ENCODE assay signal across 8 cellular contexts in genomic region chr3:181709537-181710279, GRCh38. TPM values are rescaled to one million over a fixed set of nuclear protein-coding genes. Genes with fewer than 3 reads are reported as not detected.
DNase-seq lines count a peak whose midpoint lies in the region; ATAC-seq, FAIRE-seq and TF ChIP-seq lines count a peak whose summit lies in the region.

No MANE protein-coding gene starts in this region.

- no peak for TF ChIP-seq POLR2A in IMR-90 (IDR thresholded peaks at IDR 0.05; ENCODE audit: low read depth, low read length)

- no peak overlapping the region for H2AK5ac ChIP-seq in IMR-90 (ENCODE audit: low read depth, low read length)

- H4K20me1 ChIP-seq in IMR-90 (ENCODE audit: insufficient read depth, low read length) = no peaks in the 10 kb centered on the region
- H4K20me1 ChIP-seq in OCI-LY3 (ENCODE audit: insufficient read depth, low read length) = no peaks in the 10 kb centered on the region

- no peak overlapping the region for H3K4me2 ChIP-seq in IMR-90 (ENCODE audit: low read depth, low read length)
- peak overlapping the region; percentile 72 for H3K4me2 ChIP-seq in OCI-LY3 (ENCODE audit: low read length)

- H3K9me1 ChIP-seq in IMR-90 (ENCODE audit: insufficient read depth, low read length) = no peaks in the 10 kb centered on the region

- H3K9me3 ChIP-seq in IMR-90 (ENCODE audit: control insufficient read depth, insufficient read depth, low read length) = no peaks in the 10 kb centered on the region
- H3K9me3 ChIP-seq in OCI-LY3 (ENCODE audit: insufficient read depth, low read length) = no peaks in the 10 kb centered on the region

- DNase-seq in activated gamma-delta T cell treated with Interleukin-2 at 50 U/mL for 16 hours (peak; percentile 41), activated gamma-delta T cell (lab: John Stamatoyannopoulos, UW) (no peak), IMR-90 (peak; percentile 44), activated T-helper 1 cell treated with Interleukin-2 at 50 U/mL for 16 hours (ENCODE audit: low read depth) (peak; percentile 20), frontal cortex (ENCODE audit: low spot score in 2 of 2) (no peak), posterior cingulate gyrus (peak; percentile 71 to 95 (median 82))

- H3K4ac ChIP-seq in IMR-90 (ENCODE audit: low read depth, low read length) = no peak overlapping the region

- dilution Hi-C loops in IMR-90 (cut with HindIII; ENCODE audit: low sequenced_read_pairs, unreplicated experiment) = no loop called here

- intact Hi-C loops in IMR-90 (cut with micrococcal nuclease) (loop anchor here (1.0 kb wide), 1 partner anchor 974 kb away; no protein-coding TSS in a partner anchor), posterior cingulate gyrus (cut with DNase I) (loop anchor here (1.0 to 5.0 kb wide), 3 partner anchors 549 to 974 kb away; no protein-coding TSS in a partner anchor)

- H4K5ac ChIP-seq in IMR-90 (ENCODE audit: low read depth, low read length) = no peak overlapping the region

- no peaks in the 10 kb centered on the region for H3K79me2 ChIP-seq in OCI-LY3 (ENCODE audit: low read length)

- H3K9ac ChIP-seq in IMR-90 (ENCODE audit: low read depth, low read length) (no peak overlapping the region), OCI-LY3 (ENCODE audit: low read length) (peak overlapping the region; percentile 35)

- no peak overlapping the region for H2AK9ac ChIP-seq in IMR-90 (replicated peaks; ENCODE audit: low read depth, low read length, poor library complexity)

- H3K56ac ChIP-seq in IMR-90 (ENCODE audit: extremely low read depth, insufficient read depth, low read length) = no peak overlapping the region

- in situ Hi-C loops in IMR-90 (cut with MboI; ENCODE audit: low sequenced_read_pairs) = loop anchor here (5.0 kb wide), 1 partner anchor 978 kb away; no protein-coding TSS in a partner anchor

- H3K14ac ChIP-seq in IMR-90 (replicated peaks; ENCODE audit: low read depth, low read length) = no peak overlapping the region

- H3K18ac ChIP-seq in IMR-90 (ENCODE audit: low read depth, low read length) = no peak overlapping the region

- TF ChIP-seq CTCF in IMR-90 (conservative IDR thresholded peaks at IDR 0.05; ENCODE audit: low read depth, low read length) (peak; percentile 73), OCI-LY3 (IDR thresholded peaks at IDR 0.05; ENCODE audit: low read depth, low read length) (peak; percentile 74)

- H2AFZ ChIP-seq in IMR-90 (replicated peaks; ENCODE audit: low read length, poor library complexity) (no peak overlapping the region), OCI-LY3 (ENCODE audit: low read depth, low read length) (peak overlapping the region; percentile 54)

- no peak overlapping the region for H2BK120ac ChIP-seq in IMR-90 (ENCODE audit: low read depth, low read length)

- 20% methylated on average over 1 of the region's 16 CpGs; no CpG with 5 or more reads in 1 of the 2 experiments for WGBS in IMR-90 (ENCODE audit: extremely low coverage in 2 of 2, insufficient read length in 1 of 2), 2 experiments

- no peak overlapping the region for H2BK15ac ChIP-seq in IMR-90 (ENCODE audit: low read depth, low read length)

- H3K4me1 ChIP-seq in IMR-90 (ENCODE audit: control insufficient read depth, insufficient read depth, low read length) (no peaks in the 10 kb centered on the region), OCI-LY3 (ENCODE audit: low read length) (peaks cover 9% of the 10 kb centered on the region)

- H4K8ac ChIP-seq in IMR-90 (ENCODE audit: low read depth in 2 of 2, low read length in 2 of 2) = no peak overlapping the region

- H2BK5ac ChIP-seq in IMR-90 (ENCODE audit: low read depth, low read length, poor library complexity, severe bottlenecking) = no peak overlapping the region

- POLR2A ChIA-PET in IMR-90 (lab: Charles Lee; ENCODE audit: unreplicated experiment) = no interaction called here

- H3K79me1 ChIP-seq in IMR-90 (ENCODE audit: low read depth in 1 of 2, low read length in 2 of 2) = no peaks in the 10 kb centered on the region

- CTCF ChIA-PET in IMR-90 (lab: Yijun Ruan, JAX) = interaction anchor here (0.6 to 1.3 kb wide), 5 partner anchors 867 to 1373 kb away, joined by 3 to 16 read pairs (median 4); no protein-coding TSS in a partner anchor

- no peak overlapping the region for H3K27ac ChIP-seq in IMR-90 (ENCODE audit: insufficient read depth, low read length)
- H3K27ac ChIP-seq in OCI-LY3 (ENCODE audit: low read length) = no peak overlapping the region

- no peaks in the 10 kb centered on the region for H3K36me3 ChIP-seq in IMR-90 (ENCODE audit: control insufficient read depth, insufficient read depth, low read length)
- no peaks in the 10 kb centered on the region for H3K36me3 ChIP-seq in OCI-LY3 (replicated peaks; ENCODE audit: low read depth, low read length)

- peak; percentile 61 for TF ChIP-seq RAD21 in IMR-90 (IDR thresholded peaks at IDR 0.05; ENCODE audit: low read length)

- no peak overlapping the region for H3K23ac ChIP-seq in IMR-90 (ENCODE audit: low read depth, low read length)

- H3K27me3 ChIP-seq in IMR-90 (ENCODE audit: control insufficient read depth, insufficient read depth, low read length) = peaks cover 47% of the 10 kb centered on the region
- peaks cover 4% of the 10 kb centered on the region; the same call in 1 of the 2 replicates for H3K27me3 ChIP-seq in OCI-LY3 (ENCODE audit: low read depth, low read length)

- no peak overlapping the region for H2BK20ac ChIP-seq in IMR-90 (ENCODE audit: low read depth, low read length)

- no peak overlapping the region for H4K91ac ChIP-seq in IMR-90 (ENCODE audit: insufficient read depth, low read depth, low read length)

- ATAC-seq in IMR-90 (ENCODE audit: low read depth) (peak; percentile 53; the same call in 1 of the 2 replicates), GM19455 (IDR thresholded peaks at IDR 0.05; ENCODE audit: unreplicated experiment) (no peak)

- H3K4me3 ChIP-seq in IMR-90 (ENCODE audit: insufficient read depth, low read depth, low read length) (no peak overlapping the region), OCI-LY3 (ENCODE audit: low read length) (peak overlapping the region; percentile 69)

- peak; percentile 28 for FAIRE-seq in frontal cortex (lab: Jason Lieb, UNC)

- no TSS peak for BruUV-seq in IMR-90 (replicated peaks; lab: Mats Ljungman, UMichigan)

TF ChIP-seq in IMR-90, 13 proteins besides CTCF, POLR2A, EP300 and RAD21:
- peak; percentile 69 for TF ChIP-seq SMC3 (IDR thresholded peaks at IDR 0.05; ENCODE audit: low read depth, low read length)
- no peak for TF ChIP-seq RCOR1 (IDR thresholded peaks at IDR 0.05; ENCODE audit: insufficient replicate concordance, low read length)
- TF ChIP-seq RFX5 (IDR thresholded peaks at IDR 0.05; ENCODE audit: low read depth, low read length) = no peak

RNA-seq across cellular contexts. Expression of gene SOX2, which starts 2.0 kb away (rescaled TPM):
- total RNA-seq in IMR-90 (2012; rRNA removed) (not detected in 2 replicates), frontal cortex (70.1 TPM)
- not detected in 2 replicates for polyA plus RNA-seq in IMR-90 (2012; rRNA removed)
- polyA plus RNA-seq in IMR-90 (2012; cell fraction: cytosol; rRNA removed) = not detected in 2 replicates
- polyA plus RNA-seq in IMR-90 (2012; cell fraction: nucleus; rRNA removed; ENCODE audit: low replicate concordance) = 0.06 and 0.08 TPM in 2 replicates

Comparison
In these comparisons a context has a peak if more than half of its experiments do, and no peak if none do; other contexts are left out.
1. DNase-seq: peak in activated gamma-delta T cell treated with Interleukin-2 at 50 U/mL for 16 hours (single experiment), IMR-90 (single experiment), activated T-helper 1 cell treated with Interleukin-2 at 50 U/mL for 16 hours (single experiment) and posterior cingulate gyrus (10 of 10); none in activated gamma-delta T cell (single experiment) and frontal cortex (0 of 2).
2. RNA of gene SOX2, which starts 2.0 kb away (total RNA-seq): 70.1 TPM in frontal cortex (single experiment); not detected in IMR-90; every median in the first group is over 10 times any median in the second.